Comparison of ENCODE assay signal across 3 cellular contexts in the genomic region with DNA sequence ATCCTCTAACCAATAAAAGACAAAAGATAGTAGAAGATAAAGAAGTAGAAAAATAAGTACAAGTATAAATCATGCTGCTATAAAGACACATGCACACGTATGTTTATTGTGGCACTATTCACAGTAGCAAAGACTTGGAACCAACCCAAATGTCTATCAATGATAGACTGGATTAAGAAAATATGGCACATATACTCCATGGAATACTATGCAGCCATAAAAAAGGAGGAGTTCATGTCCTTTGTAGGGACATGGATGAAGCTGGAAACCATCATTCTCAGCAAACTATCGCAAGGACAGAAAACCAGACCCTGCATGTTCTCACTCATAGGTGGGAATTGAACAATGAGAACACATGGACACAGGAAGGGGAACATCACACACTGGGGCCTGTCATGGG. TPM values are rescaled to one million over a fixed set of nuclear protein-coding genes. Genes with fewer than 3 reads are reported as not detected.
"Had no signal": no experiment of that assay in that cellular context is flagged by ENCODE, and none has a peak within 500 bp of the region (broad histone marks: within the 10 kb centered on the region; RNA-seq: fewer than 3 reads in every experiment).

No MANE protein-coding gene starts in this region.

RNA-seq across cellular contexts. Expression of a gene that starts 10.4 kb away (rescaled TPM):
- total RNA-seq: LHCN-M2, M059J had no signal

RNA-seq across cellular contexts. Expression of a gene that starts 45.2 kb away (rescaled TPM):
- total RNA-seq: LHCN-M2, M059J, MCF 10A had no signal
